8 cellular contexts compared by ENCODE assay signal in genomic region chr19:32373614-32374295, GRCh38. TPM values are rescaled to one million over a fixed set of nuclear protein-coding genes. Genes with fewer than 3 reads are reported as not detected.
A peak's percentile ranks its signal among the peaks of the same experiment; 100 is the strongest.
DNase-seq lines count a peak whose midpoint lies in the region; ATAC-seq and TF ChIP-seq lines count a peak whose summit lies in the region.

No MANE protein-coding gene starts in this region.

- no peaks in the 10 kb centered on the region for H3K27me3 Mint-ChIP-seq in Caco-2 (ENCODE audit: insufficient read depth, unreplicated experiment)

- H3K4me3 ChIP-seq in Caco-2 (ENCODE audit: low read depth, low read length) (no peak overlapping the region), mesodermal cell (ENCODE audit: extremely low read depth, insufficient read depth, low read length, poor library complexity, severe bottlenecking) (no peak overlapping the region)

- no peaks in the 10 kb centered on the region; the same call in 1 of the 2 replicates for H3K36me3 ChIP-seq in Caco-2 (ENCODE audit: control insufficient read depth, insufficient read depth, low read length)
- peaks cover 78% of the 10 kb centered on the region for H3K36me3 ChIP-seq in mesodermal cell (ENCODE audit: control insufficient read depth, insufficient read depth, low read length)

- no peak for TF ChIP-seq CTCF in Caco-2 (IDR thresholded peaks at IDR 0.05; ENCODE audit: insufficient read depth in 1 of 2, low read depth in 1 of 2, low read length in 1 of 2, severe bottlenecking in 1 of 2, unreplicated experiment in 1 of 2)

- H3K9me3 ChIP-seq in Caco-2 (peaks cover 6% of the 10 kb centered on the region; the same call in 1 of the 2 replicates), mesodermal cell (ENCODE audit: control insufficient read depth, low read length) (peaks cover 9% of the 10 kb centered on the region)

- H3K27me3 ChIP-seq in Caco-2 (replicated peaks; ENCODE audit: control insufficient read depth, insufficient read depth, low read length): no peaks in the 10 kb centered on the region

- peak overlapping the region; percentile 96 for H3K27ac Mint-ChIP-seq in Caco-2 (ENCODE audit: unreplicated experiment)

- intact Hi-C loops in Caco-2 (cut with micrococcal nuclease; ENCODE audit: unreplicated experiment): loop anchor here (1.0 to 2.0 kb wide), 4 partner anchors 10 to 31 kb away; partner anchors contain the start of gene DPY19L3

- POLR2A ChIA-PET in Caco-2 (lab: Charles Lee): interaction anchor here (0.5 to 1.8 kb wide), 5 partner anchors 10 to 32 kb away, joined by 3 to 14 read pairs (median 6); partner anchors contain the start of genes DPY19L3 and ZNF507

- BruUV-seq in Caco-2 (replicated peaks; lab: Mats Ljungman, UMichigan): no TSS peak

- peak overlapping the region; percentile 66 for H3K4me3 Mint-ChIP-seq in Caco-2 (ENCODE audit: unreplicated experiment)

- H3K4me1 ChIP-seq in Caco-2: peaks cover 37% of the 10 kb centered on the region
- H3K4me1 ChIP-seq in mesodermal cell (ENCODE audit: control insufficient read depth, insufficient read depth, low read length, poor library complexity, severe bottlenecking): peaks cover 12% of the 10 kb centered on the region

- H3K9me3 Mint-ChIP-seq in Caco-2 (ENCODE audit: unreplicated experiment): no peaks in the 10 kb centered on the region

- peaks cover 60% of the 10 kb centered on the region for H3K36me3 Mint-ChIP-seq in Caco-2 (ENCODE audit: insufficient read depth, unreplicated experiment)

- peak overlapping the region; percentile 99 for H3K27ac ChIP-seq in mesodermal cell (ENCODE audit: low read depth, low read length, severe bottlenecking)

- peaks cover 54% of the 10 kb centered on the region for H3K4me1 Mint-ChIP-seq in Caco-2 (ENCODE audit: low read depth, unreplicated experiment)

- CTCF ChIA-PET in Caco-2 (lab: Charles Lee): interaction anchor here (1.2 kb wide), 2 partner anchors 10 to 34 kb away, joined by 5 read pairs; no protein-coding TSS in a partner anchor

- 43 to 53% methylated on average over 4 to 5 of the region's 9 CpGs for WGBS in mesodermal cell (ENCODE audit: insufficient coverage in 2 of 2), 2 experiments

- ATAC-seq in GM18511 (IDR thresholded peaks at IDR 0.05; ENCODE audit: unreplicated experiment): no peak
- no peak for ATAC-seq in HG02642 (IDR thresholded peaks at IDR 0.05; ENCODE audit: poor library complexity, unreplicated experiment)

- DNase-seq in Caco-2: peak; percentile 88 to 93
- peak; percentile 75 for DNase-seq in NCI-H510A (lab: John Stamatoyannopoulos, UW)
- peak; percentile 96 for DNase-seq in dermis blood vessel endothelial cell
- no peak for DNase-seq in activated effector memory CD4-positive, alpha-beta T cell treated with anti-CD3 and anti-CD28 coated beads, Interleukin-2, amount 50 U/mL, for 16 hours
- no peak for DNase-seq in NCI-H1436 treated with DMSO at 0.1 percent for 48 hours (lab: John Stamatoyannopoulos, UW)

RNA-seq across cellular contexts. Expression of gene ZNF507, which starts 28.3 kb away (rescaled TPM):
- 26.6 and 27.4 TPM in 2 replicates for total RNA-seq in Caco-2 (2022)
- 12.3 and 16.8 TPM in 2 replicates for total RNA-seq in dermis blood vessel endothelial cell
- 17.5 TPM for polyA plus RNA-seq in mesodermal cell (2013, experiment 1 of 2)
- polyA plus RNA-seq in mesodermal cell (2013, experiment 2 of 2): 16.0 TPM

RNA-seq across cellular contexts. Expression of gene DPY19L3, which starts 31.8 kb away (rescaled TPM):
- total RNA-seq in Caco-2 (2022): 40.7 and 41.5 TPM in 2 replicates
- total RNA-seq in dermis blood vessel endothelial cell: 37.8 and 44.6 TPM in 2 replicates
- polyA plus RNA-seq in mesodermal cell (2013, experiment 1 of 2): 49.9 TPM
- 49.6 TPM for polyA plus RNA-seq in mesodermal cell (2013, experiment 2 of 2)

Comparison
In these comparisons a context has a peak if more than half of its experiments do, and no peak if none do; other contexts are left out.
1. DNase-seq: peak in Caco-2 (2 of 2), NCI-H510A (single experiment) and dermis blood vessel endothelial cell (single experiment); none in activated effector memory CD4-positive, alpha-beta T cell treated with anti-CD3 and anti-CD28 coated beads, Interleukin-2, amount 50 U/mL, for 16 hours (single experiment) and NCI-H1436 treated with DMSO at 0.1 percent for 48 hours (single experiment).